8 cellular contexts compared by ENCODE assay signal in the genomic region with DNA sequence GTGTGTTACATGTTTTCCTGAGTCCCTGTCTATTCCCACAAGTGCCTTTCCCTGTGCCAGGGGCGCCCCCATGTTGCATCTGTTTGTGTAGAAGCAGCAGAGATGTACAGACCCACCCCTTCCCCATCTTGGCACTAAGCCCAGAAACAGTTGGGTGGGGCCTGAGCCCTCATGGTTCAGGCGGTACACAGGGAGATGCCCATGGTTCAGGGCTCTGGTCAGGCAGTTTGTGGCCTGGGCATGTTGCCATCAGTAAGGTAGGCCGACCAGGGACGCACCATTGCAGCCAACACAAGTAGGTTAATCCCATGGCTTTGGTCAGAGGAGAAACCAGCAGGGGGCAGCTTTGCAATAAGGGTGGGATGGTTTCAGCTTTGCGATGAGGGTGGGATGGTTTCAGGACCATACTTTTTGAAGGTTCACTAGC. TPM values are rescaled to one million over a fixed set of nuclear protein-coding genes. Genes with fewer than 3 reads are reported as not detected.
DNase-seq lines count a peak whose midpoint lies in the region; ATAC-seq and TF ChIP-seq lines count a peak whose summit lies in the region.

No MANE protein-coding gene starts in this region.

- in situ Hi-C loops in G401 (cut with HindIII; ENCODE audit: low sequenced_read_pairs), result no loop called here

- peak; percentile 60 for TF ChIP-seq CTCF in 22Rv1 (IDR thresholded peaks at IDR 0.05)
- TF ChIP-seq CTCF in dorsolateral prefrontal cortex (IDR thresholded peaks at IDR 0.05 in 54 of 56, conservative IDR thresholded peaks at IDR 0.05 in 2 of 56; ENCODE audit: low read depth in 1 of 56, partially characterized antibody in 56 of 56), result peak in 55 of 56 donors; percentile 24 to 70 (median 57)

- peak overlapping the region; percentile 71 for H3K27ac ChIP-seq in 22Rv1
- peak overlapping the region in 55 of 59 donors; percentile 5 to 89 (median 78) for H3K27ac ChIP-seq in dorsolateral prefrontal cortex
- H3K27ac ChIP-seq in temporal lobe (ENCODE audit: low read depth, low read length), result peak overlapping the region; percentile 30

- DNase-seq in G401 (ENCODE audit: low spot score), result peak; percentile 56
- peak; percentile 40 for DNase-seq in NCI-H526 treated with DMSO at 0.1 percent for 48 hours (lab: John Stamatoyannopoulos, UW)
- DNase-seq in dorsolateral prefrontal cortex, result peak in 3 of 10 donors; percentile 62 to 78 (median 68)

- H3K4me3 ChIP-seq in dorsolateral prefrontal cortex, result peak overlapping the region in 54 of 59 donors; percentile 38 to 95 (median 73)

- intact Hi-C loops in dorsolateral prefrontal cortex (cut with DNase I), result loop anchor here (1.0 to 10.0 kb wide), 3 partner anchors 170 to 199 kb away; a partner anchor contains a TSS

- H3K27me3 ChIP-seq in dorsolateral prefrontal cortex, result no peaks in the 10 kb centered on the region

- no peak for ATAC-seq in HG02571 (IDR thresholded peaks at IDR 0.05; ENCODE audit: unreplicated experiment)
- ATAC-seq in GM21619 (IDR thresholded peaks at IDR 0.05; ENCODE audit: unreplicated experiment), result no peak
- no peak for ATAC-seq in GM21526 (IDR thresholded peaks at IDR 0.05; ENCODE audit: low FRiP score, unreplicated experiment)

RNA-seq across cellular contexts. Expression of a gene that starts 0.9 kb away (rescaled TPM):
- 45.4 and 49.5 TPM in 2 replicates for total RNA-seq in G401 (2014; rRNA removed; shearing (Covaris generic))
- total RNA-seq in dorsolateral prefrontal cortex, result 100 to 1,000 TPM; 101 to 272 (median 186) TPM
- 60.2 TPM for total RNA-seq in temporal lobe

RNA-seq across cellular contexts. Expression of a gene that starts 50.8 kb away (rescaled TPM):
- total RNA-seq in G401 (2014; rRNA removed; shearing (Covaris generic)), result 11.8 and 25.3 TPM in 2 replicates
- total RNA-seq in dorsolateral prefrontal cortex, result 1 to 10 TPM in 68 of 120 experiments, under 1 TPM in 48, not detected in 4; 0.14 to 9.4 (median 1.1) TPM
- not detected for total RNA-seq in temporal lobe
